ENCODE assay signal across 8 cellular contexts in the genomic region with DNA sequence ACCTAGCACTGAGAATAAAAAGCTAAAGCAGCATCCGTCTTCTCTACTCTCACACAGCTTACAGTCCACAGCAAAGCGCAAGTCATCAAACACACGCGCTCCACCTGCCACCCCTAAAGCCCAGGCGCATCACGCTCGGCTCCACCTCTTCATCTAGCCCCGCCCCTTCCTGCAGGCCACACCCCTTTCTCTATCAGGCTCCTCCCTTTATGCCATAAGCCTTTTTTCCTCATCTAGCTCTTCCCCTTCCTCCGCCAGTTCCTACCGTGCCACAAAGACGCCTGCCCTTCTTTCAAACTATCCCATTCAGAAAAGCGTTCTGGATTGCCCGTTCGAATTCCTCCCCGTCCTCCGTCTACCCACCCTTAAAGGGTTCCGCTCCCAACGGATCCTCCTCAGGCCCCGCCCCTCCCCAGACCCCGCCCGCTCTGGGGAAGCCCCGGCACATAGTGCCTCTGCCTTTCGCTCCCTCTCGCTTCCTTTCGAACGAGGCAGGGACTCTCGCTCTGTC. TPM values are rescaled to one million over a fixed set of nuclear protein-coding genes. Genes with fewer than 3 reads are reported as not detected.
A peak's percentile ranks its signal among the peaks of the same experiment; 100 is the strongest.
DNase-seq lines count a peak whose midpoint lies in the region; ATAC-seq and TF ChIP-seq lines count a peak whose summit lies in the region.

No MANE protein-coding gene starts in this region.

- H3K27ac ChIP-seq in liver (ENCODE audit: low read depth in 1 of 2, low read length in 2 of 2): peak overlapping the region; percentile 78 to 95

- H3K9me3 ChIP-seq in liver (ENCODE audit: control insufficient read depth in 4 of 4, low read length in 3 of 4): no peaks in the 10 kb centered on the region

- ATAC-seq in GM19328 (IDR thresholded peaks at IDR 0.05; ENCODE audit: unreplicated experiment) (peak; percentile 83), HG03442 (IDR thresholded peaks at IDR 0.05; ENCODE audit: unreplicated experiment) (peak; percentile 73)

- peak overlapping the region in 1 of 2 donors; percentile 79 for H3K9ac ChIP-seq in liver (ENCODE audit: low read depth in 1 of 2, low read length in 2 of 2)

- H3K36me3 ChIP-seq in liver (ENCODE audit: control insufficient read depth in 4 of 4, insufficient read depth in 3 of 4, low read depth in 1 of 4, low read length in 3 of 4): peaks cover 0 to 1% (median 0%) of the 10 kb centered on the region in 4 donors

- no peak for TF ChIP-seq CTCF in liver (IDR thresholded peaks at IDR 0.05; ENCODE audit: low read depth, low read length, missing input control)

- DNase-seq in AML-193 (lab: John Stamatoyannopoulos, UW) (peak; percentile 83 to 89), NCI-H510A (lab: John Stamatoyannopoulos, UW) (peak; percentile 70), dedifferentiated amniotic fluid mesenchymal stem cell (ENCODE audit: extremely low spot score) (peak; percentile 69)
- DNase-seq in activated CD4-positive, alpha-beta T cell treated with anti-CD3 and anti-CD28 coated beads for 24 hours (ENCODE audit: low read depth in 2 of 2): peak; percentile 88 to 94
- DNase-seq in stimulated activated CD4-positive, alpha-beta T cell treated with anti-CD3 and anti-CD28 coated beads, Interleukin-4, amount 100 ng/mL, for 1 hour: peak; percentile 93

- peaks cover 2 to 9% (median 5%) of the 10 kb centered on the region in 4 donors for H3K4me1 ChIP-seq in liver (ENCODE audit: control insufficient read depth in 4 of 4, insufficient read depth in 4 of 4, low read length in 3 of 4)

- WGBS in liver: under 1% methylated on average over 27 of the region's 27 CpGs

- peak overlapping the region; percentile 56 to 98 (median 74) for H3K4me3 ChIP-seq in liver (ENCODE audit: low read depth in 1 of 3, low read length in 3 of 3)

- TF ChIP-seq RAD21 in liver (IDR thresholded peaks at IDR 0.05): no peak

- H3K27me3 ChIP-seq in liver (ENCODE audit: control insufficient read depth in 4 of 4, insufficient read depth in 4 of 4, low read length in 3 of 4): no peaks in the 10 kb centered on the region

TF ChIP-seq in liver, 16 proteins besides CTCF, POLR2A, EP300 and RAD21:
- TF ChIP-seq HNF4G (IDR thresholded peaks at IDR 0.05) (no peak), RXRA (IDR thresholded peaks at IDR 0.05) (peak in 1 of 2 donors; percentile 18)

RNA-seq across cellular contexts. Expression of gene C16orf46, which starts 0.4 kb away (rescaled TPM):
- total RNA-seq in liver: under 1 TPM; 0.08 to 0.42 TPM
- 1 to 10 TPM in 1 of 2 donors, under 1 TPM in 1; 0.47 to 1.4 TPM for polyA plus RNA-seq in liver

RNA-seq across cellular contexts. Expression of gene GCSH, which starts 19.6 kb away (rescaled TPM):
- total RNA-seq in liver: 10 to 100 TPM; 34.6 to 38.0 TPM
- 100 to 1,000 TPM in 1 of 2 donors, 10 to 100 TPM in 1; 72.0 to 132 TPM for polyA plus RNA-seq in liver

RNA-seq across cellular contexts. Expression of gene ATMIN, which starts 41.0 kb away (rescaled TPM):
- 10 to 100 TPM; 15.9 to 17.8 TPM for total RNA-seq in liver
- polyA plus RNA-seq in liver: 1 to 10 TPM; 6.8 to 8.8 TPM

Comparison
In these comparisons a context has a peak if more than half of its experiments do, and no peak if none do; other contexts are left out.
1. Peak in every context shown above with its lines: DNase-seq, ATAC-seq, H3K4me3 ChIP-seq and H3K27ac ChIP-seq.